15 cellular contexts compared by ENCODE assay signal in the genomic region with DNA sequence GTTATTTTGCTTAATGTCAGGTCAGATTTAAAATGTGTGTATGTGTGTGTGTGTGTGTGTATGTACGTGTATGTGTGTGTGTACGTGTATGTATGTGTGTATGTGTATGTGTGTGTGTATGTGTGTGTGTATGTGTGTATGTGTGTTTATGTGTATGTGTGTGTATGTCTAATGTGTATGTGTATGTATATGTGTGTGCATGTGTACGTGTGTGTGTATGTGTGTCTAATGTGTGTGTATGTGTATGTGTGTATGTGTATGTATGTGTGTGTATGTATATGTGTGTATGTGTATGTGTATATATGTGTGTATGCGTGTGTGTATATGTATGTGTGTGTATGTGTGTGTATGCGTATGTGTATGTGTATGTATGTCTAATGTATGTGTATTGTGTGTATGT.
"Had no signal": no experiment of that assay in that cellular context is flagged by ENCODE, and none has a peak within 500 bp of the region (broad histone marks: within the 10 kb centered on the region; RNA-seq: fewer than 3 reads in every experiment).

No MANE protein-coding gene starts in this region.

- H3K9me3 ChIP-seq: thyroid gland had no signal

- H3K79me2 ChIP-seq: parathyroid adenoma had no signal

- H3K4me3 ChIP-seq: thyroid gland had no signal

- H3K36me3 ChIP-seq: brain microvascular endothelial cell, thyroid gland had no signal

- H3K27ac ChIP-seq: brain microvascular endothelial cell, parathyroid adenoma, thyroid gland had no signal

- H3K9ac ChIP-seq: parathyroid adenoma had no signal

- H2AFZ ChIP-seq: parathyroid adenoma had no signal

- DNase-seq: activated B cell treated with CpG ODN at 0.5 μM for 24 hours; activated CD4-positive, alpha-beta T cell treated with anti-CD3 and anti-CD28 coated beads for 48 hours; activated CD8-positive, alpha-beta memory T cell treated with anti-CD3 and anti-CD28 coated beads, Interleukin-2, amount 50 U/mL, for 4 hours; activated CD8-positive, alpha-beta T cell treated with anti-CD3 and anti-CD28 coated beads, Interleukin-2, amount 10 ng/mL, durations not matched to agents 7 days and 5 days; activated gamma-delta T cell; activated T-cell treated with anti-CD3 and anti-CD28 coated beads, Interleukin-2, amount 50 U/mL, for 72 hours; brain microvascular endothelial cell; cortex of kidney; effector CD4-positive, alpha-beta T cell; foreskin fibroblast; immature natural killer cell; T-helper 2 cell; thyroid gland had no signal

- H3K27me3 ChIP-seq: brain microvascular endothelial cell, thyroid gland had no signal

- ATAC-seq: activated CD8-positive, alpha-beta T cell treated with anti-CD3 and anti-CD28 coated beads, Interleukin-2, amount 10 ng/mL, durations not matched to agents 7 days and 5 days; activated T-cell treated with anti-CD3 and anti-CD28 coated beads, Interleukin-2, amount 50 U/mL, for 72 hours; stimulated activated effector memory CD8-positive, alpha-beta T cell treated with anti-CD3 and anti-CD28 coated beads, Interleukin-12 subunit alpha, Interleukin-12 subunit beta, amount 100 ng/mL, for 72 hours had no signal

- H3K4me1 ChIP-seq: parathyroid adenoma had no signal
